8 cellular contexts compared by ENCODE assay signal in genomic region chr19:41328818-41329220, GRCh38. TPM values are rescaled to one million over a fixed set of nuclear protein-coding genes. Genes with fewer than 3 reads are reported as not detected.
DNase-seq lines count a peak whose midpoint lies in the region; ATAC-seq and TF ChIP-seq lines count a peak whose summit lies in the region.

No MANE protein-coding gene starts in this region.

- no peak overlapping the region for H2AFZ ChIP-seq in SU-DHL-6 (ENCODE audit: low read depth, low read length, severe bottlenecking)

- H3K27ac ChIP-seq in SU-DHL-6 (ENCODE audit: low read depth, low read length) (peak overlapping the region; percentile 91), transverse colon (peak overlapping the region; percentile 78 to 89 (median 83))

- in situ Hi-C loops in transverse colon (cut with MboI; ENCODE audit: low pct_ligation_motif_present in 1 of 4, low pct_unique_long_range_greater_than_20kb in 1 of 4, low sequenced_read_pairs in 3 of 4), result loop anchor here in 1 of 4 donors (25.0 kb wide), 1 partner anchor 233 kb away; no protein-coding TSS in a partner anchor

- H3F3A ChIP-seq in SU-DHL-6 (ENCODE audit: insufficient read depth), result peaks cover 31% of the 10 kb centered on the region

- H3K9me3 Mint-ChIP-seq in activated naive CD4-positive, alpha-beta T cell treated with anti-CD3 and anti-CD28 coated beads, Interleukin-2, amount 10 ng/mL, durations not matched to agents 7 days and 5 days, result no peaks in the 10 kb centered on the region

- no peaks in the 10 kb centered on the region for H3K27me3 Mint-ChIP-seq in activated naive CD4-positive, alpha-beta T cell treated with anti-CD3 and anti-CD28 coated beads, Interleukin-2, amount 10 ng/mL, durations not matched to agents 7 days and 5 days

- TF ChIP-seq EP300 in transverse colon (IDR thresholded peaks at IDR 0.05; ENCODE audit: low read depth), result no peak

- H3K9me2 ChIP-seq in SU-DHL-6 (replicated peaks; ENCODE audit: insufficient read depth, low read length), result no peaks in the 10 kb centered on the region

- TF ChIP-seq POLR2A in transverse colon (IDR thresholded peaks at IDR 0.05), result no peak

- H3K4me1 Mint-ChIP-seq in activated naive CD4-positive, alpha-beta T cell treated with anti-CD3 and anti-CD28 coated beads, Interleukin-2, amount 10 ng/mL, durations not matched to agents 7 days and 5 days, result peaks cover 71% of the 10 kb centered on the region

- H3K4me3 ChIP-seq in SU-DHL-6 (ENCODE audit: insufficient read depth, low read length, poor library complexity, severe bottlenecking) (no peak overlapping the region), transverse colon (no peak overlapping the region)

- 67% methylated on average over 1 of the region's 1 CpG; no CpG with 5 or more reads in 1 of the 2 donors for WGBS in transverse colon (ENCODE audit: low coverage in 1 of 2), 2 donors

- peaks cover 19 to 59% (median 41%) of the 10 kb centered on the region in 4 donors for H3K4me1 ChIP-seq in transverse colon

- H3K36me3 Mint-ChIP-seq in activated naive CD4-positive, alpha-beta T cell treated with anti-CD3 and anti-CD28 coated beads, Interleukin-2, amount 10 ng/mL, durations not matched to agents 7 days and 5 days, result peaks cover 56% of the 10 kb centered on the region

- intact Hi-C loops in left ventricle myocardium superior (cut with micrococcal nuclease), result no loop called here
- intact Hi-C loops in transverse colon (cut with DNase I; ENCODE audit: low total_unique reads), result no loop called here

- H3K27ac Mint-ChIP-seq in activated naive CD4-positive, alpha-beta T cell treated with anti-CD3 and anti-CD28 coated beads, Interleukin-2, amount 10 ng/mL, durations not matched to agents 7 days and 5 days, result peak overlapping the region; percentile 94

- peak overlapping the region; percentile 65; the same call in 1 of the 2 replicates for H3K9ac ChIP-seq in SU-DHL-6 (ENCODE audit: low read length)

- H3K79me2 ChIP-seq in SU-DHL-6 (ENCODE audit: insufficient read depth, low read length), result no peaks in the 10 kb centered on the region

- ATAC-seq in left ventricle myocardium superior, result no peak
- no peak for ATAC-seq in GM21515 (IDR thresholded peaks at IDR 0.05; ENCODE audit: unreplicated experiment)

- CTCF ChIA-PET in activated naive CD4-positive, alpha-beta T cell treated with anti-CD3 and anti-CD28 coated beads, Interleukin-2, amount 10 ng/mL, durations not matched to agents 7 days and 5 days (lab: Charles Lee), result interaction anchor here (0.8 to 1.2 kb wide), 2 partner anchors 23 to 24 kb away, joined by 4 read pairs; no protein-coding TSS in a partner anchor

- H3K9me3 ChIP-seq in SU-DHL-6 (ENCODE audit: insufficient read depth, low read length) (no peaks in the 10 kb centered on the region), transverse colon (no peaks in the 10 kb centered on the region)

- TF ChIP-seq CTCF in SU-DHL-6 (IDR thresholded peaks at IDR 0.05; ENCODE audit: insufficient read depth, low read length, poor library complexity, severe bottlenecking) (no peak), transverse colon (IDR thresholded peaks at IDR 0.05) (no peak)

- no peaks in the 10 kb centered on the region for H4K20me1 ChIP-seq in SU-DHL-6 (ENCODE audit: low read depth, low read length)

- peak overlapping the region; percentile 69 for H3K4me3 Mint-ChIP-seq in activated naive CD4-positive, alpha-beta T cell treated with anti-CD3 and anti-CD28 coated beads, Interleukin-2, amount 10 ng/mL, durations not matched to agents 7 days and 5 days

- no peaks in the 10 kb centered on the region for H3K27me3 ChIP-seq in SU-DHL-6 (ENCODE audit: low read length)
- peaks cover 20% of the 10 kb centered on the region for H3K27me3 ChIP-seq in transverse colon

- DNase-seq in activated naive CD4-positive, alpha-beta T cell treated with anti-CD3 and anti-CD28 coated beads, Interleukin-2, amount 10 ng/mL, durations not matched to agents 7 days and 5 days, result no peak
- DNase-seq in activated naive CD4-positive, alpha-beta T cell treated with Interleukin-2 at 50 U/mL for 16 hours, result no peak
- peak; percentile 43 for DNase-seq in left ventricle myocardium superior
- no peak for DNase-seq in transverse colon
- DNase-seq in NCI-H526 treated with DMSO at 0.1 percent for 48 hours (lab: John Stamatoyannopoulos, UW), result no peak
- no peak for DNase-seq in cerebellar nuclear complex (lab: John Stamatoyannopoulos, UW)

- H3K36me3 ChIP-seq in SU-DHL-6 (ENCODE audit: low read length) (peaks cover 4% of the 10 kb centered on the region; the same call in 1 of the 2 replicates), transverse colon (no peaks in the 10 kb centered on the region)

- peak overlapping the region; percentile 79 for H3K4me2 ChIP-seq in SU-DHL-6 (ENCODE audit: low read depth, low read length, poor library complexity, severe bottlenecking)

RNA-seq across cellular contexts. Expression of gene CCDC97, which starts 18.8 kb away (rescaled TPM):
- total RNA-seq in left ventricle myocardium superior (15.9 TPM), transverse colon (10 to 100 TPM; 10.1 to 22.4 (median 15.4) TPM)

RNA-seq across cellular contexts. Expression of gene TGFB1, which starts 24.9 kb away (rescaled TPM):
- 13.2 TPM for total RNA-seq in left ventricle myocardium superior
- 10 to 100 TPM in 2 of 4 donors, 1 to 10 TPM in 2; 4.4 to 30.3 (median 9.7) TPM for total RNA-seq in transverse colon

RNA-seq across cellular contexts. Expression of gene B9D2, which starts 35.1 kb away (rescaled TPM):
- total RNA-seq in left ventricle myocardium superior, result 3.7 TPM
- 1 to 10 TPM in 2 of 4 donors, not detected in 2; 6.4 to 9.3 TPM for total RNA-seq in transverse colon

RNA-seq across cellular contexts. Expression of gene TMEM91, which starts 47.5 kb away (rescaled TPM):
- total RNA-seq in left ventricle myocardium superior (3.6 TPM), transverse colon (10 to 100 TPM in 1 of 4 donors, 1 to 10 TPM in 2, not detected in 1; 4.8 to 11.4 (median 9.4) TPM)
